Comparison of ENCODE assay signal across 20 cellular contexts in the genomic region with DNA sequence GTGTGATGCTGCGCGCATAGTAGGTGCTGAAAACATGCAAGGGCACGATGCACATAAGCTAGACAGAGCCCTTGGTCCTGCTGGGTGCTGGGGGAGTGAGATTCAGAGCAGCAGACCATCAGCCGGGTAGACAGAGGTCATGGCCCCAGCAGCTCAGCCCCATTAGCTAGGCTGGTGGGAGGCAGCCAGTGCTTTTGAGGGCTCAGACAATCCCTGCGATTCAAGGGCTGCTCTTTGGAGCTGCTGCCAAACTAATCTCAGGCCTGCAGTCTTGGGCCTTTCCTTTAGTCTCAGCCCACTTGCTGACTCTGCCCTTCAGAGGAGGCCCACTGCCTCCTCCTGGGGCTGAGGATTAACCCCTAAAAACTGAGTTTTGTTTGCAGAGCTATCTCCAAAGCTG.
A peak's percentile ranks its signal among the peaks of the same experiment; 100 is the strongest.
DNase-seq lines count a peak whose midpoint lies in the region; ATAC-seq and TF ChIP-seq lines count a peak whose summit lies in the region.
"Had no signal": no experiment of that assay in that cellular context is flagged by ENCODE, and none has a peak within 500 bp of the region (broad histone marks: within the 10 kb centered on the region; RNA-seq: fewer than 3 reads in every experiment).

No MANE protein-coding gene starts in this region.

- H3K27me3 Mint-ChIP-seq in glutamatergic neuron (ENCODE audit: unreplicated experiment) (peaks cover 2% of the 10 kb centered on the region), neural crest cell (ENCODE audit: low read depth) (peaks cover 10% of the 10 kb centered on the region)
- H3K27me3 Mint-ChIP-seq in activated T-helper 1 cell treated with anti-CD3 and anti-CD28 coated beads, Interleukin-12 subunit alpha, Interleukin-12 subunit beta, Interleukin-2, Interleukin-4 antibody, amounts not matched to agents 30 ng/mL and 10 ng/mL and 1 ng/mL, durations not matched to agents 14 hours and 24 hours and 36 hours (ENCODE audit: insufficient read depth), result peaks cover 13% of the 10 kb centered on the region
- peaks cover 24 to 48% (median 39%) of the 10 kb centered on the region in 5 donors for H3K27me3 Mint-ChIP-seq in naive thymus-derived CD4-positive, alpha-beta T cell

- intact Hi-C loops in activated T-helper 1 cell treated with anti-CD3 and anti-CD28 coated beads, Interleukin-12 subunit alpha, Interleukin-12 subunit beta, Interleukin-2, Interleukin-4 antibody, amounts not matched to agents 30 ng/mL and 10 ng/mL and 1 ng/mL, durations not matched to agents 14 hours and 24 hours and 36 hours (cut with micrococcal nuclease), result no loop called here
- intact Hi-C loops in naive thymus-derived CD4-positive, alpha-beta T cell (cut with micrococcal nuclease), result no loop called here

- H3K27ac ChIP-seq in OCI-LY3 (ENCODE audit: low read length), result no peak overlapping the region
- no peak overlapping the region for H3K27ac ChIP-seq in naive thymus-derived CD4-positive, alpha-beta T cell (ENCODE audit: low read depth, low read length)
- H3K27ac ChIP-seq: SK-N-MC, upper lobe of right lung, WERI-Rb-1 had no signal

- 0 out of 2 replicates have a peak overlapping the region, but pooled peaks have one; percentile 5 for H2AFZ ChIP-seq in OCI-LY3 (ENCODE audit: low read depth, low read length)

- no peaks in the 10 kb centered on the region for H3K36me3 ChIP-seq in OCI-LY3 (replicated peaks; ENCODE audit: low read depth, low read length)
- H3K36me3 ChIP-seq in naive thymus-derived CD4-positive, alpha-beta T cell (ENCODE audit: control insufficient read depth in 2 of 3, insufficient read depth in 3 of 3, low read length in 3 of 3), result no peaks in the 10 kb centered on the region
- H3K36me3 ChIP-seq: upper lobe of right lung, WERI-Rb-1 had no signal

- H3K4me1 Mint-ChIP-seq in glutamatergic neuron (ENCODE audit: low read depth, unreplicated experiment) (peaks cover 27% of the 10 kb centered on the region), neural crest cell (peaks cover 13% of the 10 kb centered on the region)
- H3K4me1 Mint-ChIP-seq in activated T-helper 1 cell treated with anti-CD3 and anti-CD28 coated beads, Interleukin-12 subunit alpha, Interleukin-12 subunit beta, Interleukin-2, Interleukin-4 antibody, amounts not matched to agents 30 ng/mL and 10 ng/mL and 1 ng/mL, durations not matched to agents 14 hours and 24 hours and 36 hours (ENCODE audit: low read depth), result no peaks in the 10 kb centered on the region
- H3K4me1 Mint-ChIP-seq in naive thymus-derived CD4-positive, alpha-beta T cell, result peaks cover 0 to 4% (median 0%) of the 10 kb centered on the region in 7 donors
- H3K4me1 Mint-ChIP-seq: T-helper 17 cell had no signal

- no peak overlapping the region for H3K4me2 ChIP-seq in OCI-LY3 (ENCODE audit: low read length)

- H4K20me1 ChIP-seq in OCI-LY3 (ENCODE audit: insufficient read depth, low read length), result no peaks in the 10 kb centered on the region

- H3K9me3 Mint-ChIP-seq in glutamatergic neuron (ENCODE audit: unreplicated experiment) (peaks cover 7% of the 10 kb centered on the region), neural crest cell (no peaks in the 10 kb centered on the region)
- no peaks in the 10 kb centered on the region for H3K9me3 Mint-ChIP-seq in activated T-helper 1 cell treated with anti-CD3 and anti-CD28 coated beads, Interleukin-12 subunit alpha, Interleukin-12 subunit beta, Interleukin-2, Interleukin-4 antibody, amounts not matched to agents 30 ng/mL and 10 ng/mL and 1 ng/mL, durations not matched to agents 14 hours and 24 hours and 36 hours
- peaks cover 0 to 11% (median 2%) of the 10 kb centered on the region in 11 donors for H3K9me3 Mint-ChIP-seq in naive thymus-derived CD4-positive, alpha-beta T cell

- DNase-seq in Ammon's horn (ENCODE audit: low spot score), result peak; percentile 17
- peak; percentile 44 for DNase-seq in glutamatergic neuron
- no peak for DNase-seq in neural crest cell (ENCODE audit: low read depth, low spot score)
- no peak for DNase-seq in activated CD4-positive, alpha-beta T cell treated with anti-CD3 and anti-CD28 coated beads for 48 hours
- DNase-seq in activated T-helper 1 cell treated with anti-CD3 and anti-CD28 coated beads, Interleukin-12 subunit alpha, Interleukin-12 subunit beta, Interleukin-2, Interleukin-4 antibody, amounts not matched to agents 30 ng/mL and 10 ng/mL and 1 ng/mL, durations not matched to agents 14 hours and 24 hours and 36 hours (ENCODE audit: low spot score), result no peak
- DNase-seq in NCI-H2171 (lab: John Stamatoyannopoulos, UW), result no peak
- DNase-seq in naive thymus-derived CD4-positive, alpha-beta T cell, result no peak
- DNase-seq: ACHN; activated effector memory CD4-positive, alpha-beta T cell treated with Interleukin-2 at 50 U/mL for 16 hours; Calu3; NCI-H1105 treated with DMSO at 0.1 percent for 48 hours; NCI-H2081 treated with DMSO at 0.1 percent for 48 hours; NCI-H510A treated with DMSO at 0.1 percent for 48 hours; stimulated activated CD4-positive, alpha-beta T cell treated with anti-CD3 and anti-CD28 coated beads, Interleukin-15, amount 100 ng/mL, for 24 hours; stimulated activated CD8-positive, alpha-beta memory T cell treated with anti-CD3 and anti-CD28 coated beads, Interleukin-4, amount 100 ng/mL, for 48 hours; T-helper 17 cell; upper lobe of right lung; WERI-Rb-1 had no signal

- no peaks in the 10 kb centered on the region for H3K79me2 ChIP-seq in OCI-LY3 (ENCODE audit: low read length)

- TF ChIP-seq CTCF in OCI-LY3 (IDR thresholded peaks at IDR 0.05; ENCODE audit: low read depth, low read length) (no peak), glutamatergic neuron (IDR thresholded peaks at IDR 0.05; ENCODE audit: partially characterized antibody, unreplicated experiment) (no peak), neural crest cell (conservative IDR thresholded peaks at IDR 0.05) (no peak)

- H3K27ac Mint-ChIP-seq in glutamatergic neuron (ENCODE audit: unreplicated experiment), result peak overlapping the region; percentile 97
- no peak overlapping the region for H3K27ac Mint-ChIP-seq in neural crest cell (ENCODE audit: unreplicated experiment)
- H3K27ac Mint-ChIP-seq in activated T-helper 1 cell treated with anti-CD3 and anti-CD28 coated beads, Interleukin-12 subunit alpha, Interleukin-12 subunit beta, Interleukin-2, Interleukin-4 antibody, amounts not matched to agents 30 ng/mL and 10 ng/mL and 1 ng/mL, durations not matched to agents 14 hours and 24 hours and 36 hours, result no peak overlapping the region
- H3K27ac Mint-ChIP-seq in naive thymus-derived CD4-positive, alpha-beta T cell, result no peak overlapping the region
- H3K27ac Mint-ChIP-seq: T-helper 17 cell had no signal

- H3K4me1 ChIP-seq in OCI-LY3 (ENCODE audit: low read length), result peaks cover 4% of the 10 kb centered on the region; the same call in 1 of the 2 replicates
- no peaks in the 10 kb centered on the region for H3K4me1 ChIP-seq in naive thymus-derived CD4-positive, alpha-beta T cell (ENCODE audit: control insufficient read depth in 2 of 2, insufficient read depth in 2 of 2, low read length in 2 of 2)
- H3K4me1 ChIP-seq: upper lobe of right lung had no signal

- H3K9ac ChIP-seq in OCI-LY3 (ENCODE audit: low read length), result no peak overlapping the region

- ATAC-seq in naive thymus-derived CD4-positive, alpha-beta T cell, result no peak
- ATAC-seq: T-helper 17 cell had no signal

- H3K4me3 ChIP-seq in OCI-LY3 (ENCODE audit: low read length), result no peak overlapping the region
- no peak overlapping the region for H3K4me3 ChIP-seq in naive thymus-derived CD4-positive, alpha-beta T cell (ENCODE audit: low read length)
- H3K4me3 ChIP-seq: SK-N-MC had no signal

- CTCF ChIA-PET in naive thymus-derived CD4-positive, alpha-beta T cell (lab: Charles Lee), result no interaction called here

- no peaks in the 10 kb centered on the region for H3K9me3 ChIP-seq in OCI-LY3 (ENCODE audit: insufficient read depth, low read length)
- no peaks in the 10 kb centered on the region for H3K9me3 ChIP-seq in naive thymus-derived CD4-positive, alpha-beta T cell (ENCODE audit: control insufficient read depth in 2 of 3, low read length in 3 of 3)
- H3K9me3 ChIP-seq: upper lobe of right lung had no signal

- H3K27me3 ChIP-seq in OCI-LY3 (ENCODE audit: low read depth, low read length), result 0 out of 2 replicates have a peak, but pooled peaks cover 9% of the 10 kb centered on the region
- H3K27me3 ChIP-seq in naive thymus-derived CD4-positive, alpha-beta T cell (ENCODE audit: control insufficient read depth in 2 of 2, insufficient read depth in 2 of 2, low read length in 2 of 2), result peaks cover 0 to 6% of the 10 kb centered on the region in 2 donors
- H3K27me3 ChIP-seq: upper lobe of right lung had no signal

- H3K4me3 Mint-ChIP-seq in glutamatergic neuron (ENCODE audit: unreplicated experiment) (peak overlapping the region; percentile 72), neural crest cell (peak overlapping the region; percentile 73)
- H3K4me3 Mint-ChIP-seq in activated T-helper 1 cell treated with anti-CD3 and anti-CD28 coated beads, Interleukin-12 subunit alpha, Interleukin-12 subunit beta, Interleukin-2, Interleukin-4 antibody, amounts not matched to agents 30 ng/mL and 10 ng/mL and 1 ng/mL, durations not matched to agents 14 hours and 24 hours and 36 hours, result no peak overlapping the region
- H3K4me3 Mint-ChIP-seq in naive thymus-derived CD4-positive, alpha-beta T cell, result peak overlapping the region in 1 of 10 donors; percentile 50
- H3K4me3 Mint-ChIP-seq: T-helper 17 cell had no signal

- POLR2A ChIA-PET in naive thymus-derived CD4-positive, alpha-beta T cell (lab: Charles Lee), result no interaction called here

- peaks cover 6% of the 10 kb centered on the region for H3K36me3 Mint-ChIP-seq in glutamatergic neuron (ENCODE audit: unreplicated experiment)
- H3K36me3 Mint-ChIP-seq in neural crest cell (ENCODE audit: low read depth), result no peaks in the 10 kb centered on the region
- H3K36me3 Mint-ChIP-seq in activated T-helper 1 cell treated with anti-CD3 and anti-CD28 coated beads, Interleukin-12 subunit alpha, Interleukin-12 subunit beta, Interleukin-2, Interleukin-4 antibody, amounts not matched to agents 30 ng/mL and 10 ng/mL and 1 ng/mL, durations not matched to agents 14 hours and 24 hours and 36 hours (ENCODE audit: low read depth), result no peaks in the 10 kb centered on the region
- H3K36me3 Mint-ChIP-seq in naive thymus-derived CD4-positive, alpha-beta T cell, result peaks cover 0 to 4% (median 0%) of the 10 kb centered on the region in 5 donors

Comparison
In these comparisons a context has a peak if more than half of its experiments do, and no peak if none do; other contexts are left out.
1. DNase-seq: peak in Ammon's horn (single experiment) and glutamatergic neuron (single experiment); none in neural crest cell (single experiment), activated CD4-positive, alpha-beta T cell treated with anti-CD3 and anti-CD28 coated beads for 48 hours (single experiment), activated T-helper 1 cell treated with anti-CD3 and anti-CD28 coated beads, Interleukin-12 subunit alpha, Interleukin-12 subunit beta, Interleukin-2, Interleukin-4 antibody, amounts not matched to agents 30 ng/mL and 10 ng/mL and 1 ng/mL, durations not matched to agents 14 hours and 24 hours and 36 hours (single experiment), NCI-H2171 (single experiment) and naive thymus-derived CD4-positive, alpha-beta T cell (0 of 9).